In the genomic region with DNA sequence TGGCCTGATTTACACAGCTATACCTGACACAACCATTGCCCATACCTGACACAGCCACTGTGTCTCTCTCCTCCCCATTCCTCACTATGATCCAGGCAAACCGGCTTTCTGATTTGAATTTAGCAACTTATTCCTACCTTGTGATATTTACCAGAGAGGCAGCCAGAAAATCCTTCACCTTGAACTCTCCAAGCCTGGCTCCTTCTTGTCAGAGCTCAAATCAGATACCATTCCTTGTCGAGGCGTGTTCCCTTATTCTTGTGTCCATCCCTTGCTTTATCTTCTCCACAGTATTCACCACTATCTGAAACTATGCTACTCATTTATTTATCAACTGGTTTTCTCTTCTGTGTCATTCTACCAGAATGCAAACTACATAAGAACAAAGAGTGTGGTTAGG, we compare ENCODE assay signal across 2 cellular contexts. TPM values are rescaled to one million over a fixed set of nuclear protein-coding genes. Genes with fewer than 3 reads are reported as not detected.
"Had no signal": no experiment of that assay in that cellular context is flagged by ENCODE, and none has a peak within 500 bp of the region (broad histone marks: within the 10 kb centered on the region; RNA-seq: fewer than 3 reads in every experiment).

No MANE protein-coding gene starts in this region.

RNA-seq across cellular contexts. Expression of a gene that starts 44.9 kb away (rescaled TPM):
- total RNA-seq: OCI-LY7, SJCRH30 had no signal
